27 cellular contexts compared by ENCODE assay signal in the genomic region with DNA sequence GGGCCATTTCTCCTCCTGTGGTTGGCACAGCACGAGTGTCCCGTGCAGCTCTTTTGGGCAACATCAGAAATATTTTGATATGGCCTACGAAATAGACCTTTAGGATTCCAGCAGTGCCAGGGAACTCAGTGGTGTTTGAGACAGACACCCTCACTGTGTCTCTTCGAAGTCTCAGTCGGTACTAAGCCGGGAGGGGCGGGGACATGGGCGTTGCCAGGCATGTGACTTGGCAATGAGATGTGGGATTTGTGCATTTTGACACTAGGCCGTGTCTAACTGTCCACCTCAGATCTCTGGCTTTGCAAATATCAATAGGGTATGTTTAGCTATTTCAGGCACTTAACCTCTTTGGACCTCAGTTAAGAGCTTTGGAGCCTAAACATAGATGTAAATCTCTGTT.
"Had no signal": no experiment of that assay in that cellular context is flagged by ENCODE, and none has a peak within 500 bp of the region (broad histone marks: within the 10 kb centered on the region; RNA-seq: fewer than 3 reads in every experiment).

No MANE protein-coding gene starts in this region.

- H3K9me3 Mint-ChIP-seq: naive thymus-derived CD8-positive, alpha-beta T cell; nephron; neural crest cell; stimulated activated memory B cell treated with anti-CD40 and anti-IgM and Interleukin-4, amounts not matched to agents 10 μg/mL and 1 μg/mL and 100 μg/mL, for 72 hours; stimulated activated naive CD8-positive, alpha-beta T cell treated with anti-CD3 and anti-CD28 coated beads, Interleukin-15, amount 100 ng/mL, for 72 hours had no signal

- H3K27me3 ChIP-seq: pancreas, upper lobe of right lung had no signal

- H3K4me1 ChIP-seq: left lung, lower lobe of right lung, pancreas, prostate gland, spleen, tibial artery, upper lobe of right lung had no signal

- H3K36me3 Mint-ChIP-seq: naive thymus-derived CD8-positive, alpha-beta T cell; stimulated activated memory B cell treated with anti-CD40 and anti-IgM and Interleukin-4, amounts not matched to agents 10 μg/mL and 1 μg/mL and 100 μg/mL, for 72 hours had no signal

- H3K4me1 Mint-ChIP-seq: neural crest cell; stimulated activated memory B cell treated with anti-CD40 and anti-IgM and Interleukin-4, amounts not matched to agents 10 μg/mL and 1 μg/mL and 100 μg/mL, for 72 hours; stimulated activated naive CD8-positive, alpha-beta T cell treated with anti-CD3 and anti-CD28 coated beads, Interleukin-15, amount 100 ng/mL, for 72 hours had no signal

- H3K4me3 ChIP-seq: left lung, lower lobe of right lung, pancreas, prostate gland, skin epidermis, spleen, thoracic aorta, tibial artery, upper lobe of right lung had no signal

- H3K27ac ChIP-seq: left lung, lower lobe of right lung, pancreas, prostate gland, skin epidermis, spleen, thoracic aorta, tibial artery, upper lobe of right lung had no signal

- H3K27ac Mint-ChIP-seq: nephron; stimulated activated memory B cell treated with anti-CD40 and anti-IgM and Interleukin-4, amounts not matched to agents 10 μg/mL and 1 μg/mL and 100 μg/mL, for 72 hours; stimulated activated naive CD8-positive, alpha-beta T cell treated with anti-CD3 and anti-CD28 coated beads, Interleukin-15, amount 100 ng/mL, for 72 hours had no signal

- H3K9me3 ChIP-seq: left lung, lower lobe of right lung, pancreas, prostate gland, spleen, thoracic aorta, tibial artery, upper lobe of right lung had no signal

- H3K4me3 Mint-ChIP-seq: naive thymus-derived CD8-positive, alpha-beta T cell; nephron; neural crest cell; stimulated activated memory B cell treated with anti-CD40 and anti-IgM and Interleukin-4, amounts not matched to agents 10 μg/mL and 1 μg/mL and 100 μg/mL, for 72 hours; stimulated activated naive CD8-positive, alpha-beta T cell treated with anti-CD3 and anti-CD28 coated beads, Interleukin-15, amount 100 ng/mL, for 72 hours had no signal

- H3K36me3 ChIP-seq: left lung, lower lobe of right lung, pancreas, prostate gland, spleen, thoracic aorta, tibial artery, upper lobe of right lung had no signal

- DNase-seq: hippocampal formation; kidney; left colon; left lung; lower lobe of right lung; mammary epithelial cell; mesenchymal stem cell; naive thymus-derived CD8-positive, alpha-beta T cell; nucleus accumbens; pancreas; retina; right cardiac atrium; stimulated activated CD4-positive, alpha-beta T cell treated with anti-CD3 and anti-CD28 coated beads, Interleukin-4, amount 100 ng/mL, for 4 hours; stimulated activated CD8-positive, alpha-beta memory T cell treated with anti-CD3 and anti-CD28 coated beads, Interleukin-4, amount 100 ng/mL, for 48 hours; stimulated activated naive CD4-positive, alpha-beta T cell treated with Interleukin-2 at 50 U/mL for 16 hours; stimulated activated naive CD8-positive, alpha-beta T cell treated with anti-CD3 and anti-CD28 coated beads, Interleukin-15, amount 100 ng/mL, for 72 hours; substantia nigra; trophoblast cell had no signal
